22 cellular contexts compared by ENCODE assay signal in genomic region chr15:27361418-27361817, GRCh38.
"Had no signal": no experiment of that assay in that cellular context is flagged by ENCODE, and none has a peak within 500 bp of the region (broad histone marks: within the 10 kb centered on the region; RNA-seq: fewer than 3 reads in every experiment).

No MANE protein-coding gene starts in this region.

- ATAC-seq: Panc1, PC-3, T-cell had no signal

- H3K4me1 Mint-ChIP-seq: T-cell had no signal

- H3K9me3 ChIP-seq: SK-N-SH had no signal

- H3K27ac Mint-ChIP-seq: T-cell; T-helper 1 cell treated with Interleukin-12 subunit alpha and Interleukin-12 subunit beta and Interleukin-4 antibody, amounts not matched to agents 30 μg/mL and 1 μg/mL, for 36 hours had no signal

- H3K4me2 ChIP-seq: SK-N-SH had no signal

- H3K4me3 Mint-ChIP-seq: T-cell; T-helper 1 cell treated with Interleukin-12 subunit alpha and Interleukin-12 subunit beta and Interleukin-4 antibody, amounts not matched to agents 30 μg/mL and 1 μg/mL, for 36 hours had no signal

- DNase-seq: KBM-7; MV-4-11; NCI-H1048; NCI-H1105; NCI-H1694; NCI-H187 treated with DMSO at 0.1 percent for 48 hours; NCI-H2029 treated with DMSO at 0.1 percent for 48 hours; NCI-H2171; NCI-H226; NCI-H446; NCI-H510A; NCI-H524 treated with DMSO at 0.1 percent for 48 hours; NCI-H774; NK-92 treated with Interleukin-12 subunit alpha and Interleukin-12 subunit beta, amount 100 ng/mL, for 24 hours; PC-3; SHP77; SK-N-SH; SW 1271; T-cell had no signal

- H3K36me3 Mint-ChIP-seq: T-cell had no signal

- H3K27me3 Mint-ChIP-seq: T-cell had no signal

- H3K27ac ChIP-seq: RWPE1 had no signal

- H3K9ac ChIP-seq: SK-N-SH had no signal
